In the genomic region with DNA sequence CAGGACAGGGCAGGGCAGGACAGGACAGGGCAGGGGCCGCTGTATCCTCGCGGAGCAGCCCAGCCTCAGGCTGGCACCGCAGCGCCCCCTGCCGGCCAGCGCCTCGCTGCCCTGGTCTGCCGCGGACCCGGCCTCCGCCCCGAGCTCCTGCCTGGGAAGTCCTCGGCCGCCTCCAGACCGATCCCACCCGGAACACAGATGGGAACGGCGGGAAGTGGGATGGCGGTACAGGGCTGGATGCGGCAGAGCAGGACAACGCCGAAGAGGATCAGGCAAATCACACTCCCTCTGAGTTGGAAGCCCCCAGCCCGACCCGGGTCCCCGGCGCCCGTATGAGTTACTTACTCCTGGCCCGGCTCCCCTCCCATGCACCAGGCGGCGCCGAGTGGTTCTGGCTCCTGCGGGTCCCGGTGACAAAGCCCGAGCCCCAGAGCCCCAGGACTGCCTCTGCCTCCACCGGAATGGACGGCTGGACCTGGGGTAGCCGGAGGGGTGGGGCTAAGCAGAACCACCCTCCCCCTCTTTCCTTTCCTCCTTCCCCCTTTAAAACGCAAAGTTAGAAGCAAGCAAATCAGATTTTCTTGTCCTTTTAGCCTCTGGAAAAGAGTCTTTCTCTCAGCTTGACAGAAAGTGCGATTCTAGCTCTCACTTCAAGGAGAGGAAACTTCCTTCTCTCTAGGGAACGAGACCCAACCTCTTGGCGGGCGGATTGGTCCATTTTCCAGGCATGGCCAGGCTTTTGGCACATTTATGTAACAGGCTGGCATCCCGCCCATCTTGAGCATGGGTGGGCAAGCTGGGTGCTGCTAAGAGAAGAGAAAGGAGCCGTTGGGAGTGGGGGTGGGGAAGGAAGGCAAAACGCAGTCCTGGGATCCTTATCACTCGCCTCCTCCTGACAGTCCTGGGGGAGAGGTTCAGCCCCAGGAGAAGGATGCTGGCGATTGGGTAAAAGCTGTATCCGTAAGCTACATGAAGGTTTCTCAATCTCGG, we compare ENCODE assay signal across 1 cellular context.
TF ChIP-seq lines count a peak whose summit lies in the region.

A gene with protein sequence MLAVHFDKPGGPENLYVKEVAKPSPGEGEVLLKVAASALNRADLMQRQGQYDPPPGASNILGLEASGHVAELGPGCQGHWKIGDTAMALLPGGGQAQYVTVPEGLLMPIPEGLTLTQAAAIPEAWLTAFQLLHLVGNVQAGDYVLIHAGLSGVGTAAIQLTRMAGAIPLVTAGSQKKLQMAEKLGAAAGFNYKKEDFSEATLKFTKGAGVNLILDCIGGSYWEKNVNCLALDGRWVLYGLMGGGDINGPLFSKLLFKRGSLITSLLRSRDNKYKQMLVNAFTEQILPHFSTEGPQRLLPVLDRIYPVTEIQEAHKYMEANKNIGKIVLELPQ (minus strand): TSS at position 449 of the 990 bp plus-strand sequence. CDS start 508 bp downstream, outside the sequence.

TF ChIP-seq in K562, 482 proteins besides CTCF, POLR2A, EP300 and RAD21 (continued from another document and continues in another):
- peak; percentile 5 to 46 (median 39) for TF ChIP-seq YY1 (IDR thresholded peaks at IDR 0.05; ENCODE audit: borderline replicate concordance in 1 of 3, control insufficient read depth in 1 of 3, extremely low read depth in 1 of 3, insufficient read depth in 3 of 3, insufficient read length in 1 of 3, insufficient replicate concordance in 2 of 3, low read depth in 1 of 3, low read length in 2 of 3)
- peak; percentile 38; the same call in 1 of the 2 replicates for TF ChIP-seq RNF2 (IDR thresholded peaks at IDR 0.05)
- TF ChIP-seq CCNT2 (IDR thresholded peaks at IDR 0.05; ENCODE audit: borderline replicate concordance, extremely low read depth, insufficient read length, low read depth, low read length) = peak; percentile 57
- TF ChIP-seq DPF2 (IDR thresholded peaks at IDR 0.05) = peak; percentile 38; the same call in 1 of the 2 replicates
- TF ChIP-seq CBX2 (IDR thresholded peaks at IDR 0.05; ENCODE audit: insufficient read depth, low read length, poor library complexity, severe bottlenecking) = no peak
- TF ChIP-seq PHF21A (IDR thresholded peaks at IDR 0.05; ENCODE audit: borderline replicate concordance, low read depth) = peak; percentile 44; the same call in 1 of the 2 replicates
- TF ChIP-seq HNRNPL (IDR thresholded peaks at IDR 0.05; ENCODE audit: low read depth, low read length) = peak; percentile 97
- TF ChIP-seq RBM22 (IDR thresholded peaks at IDR 0.05; ENCODE audit: low read depth, low read length, poor library complexity, severe bottlenecking) = peak; percentile 52
- no peak for TF ChIP-seq IFI16 (CRISPR knock-in tag; IDR thresholded peaks at IDR 0.05)
- peak; percentile 63 for TF ChIP-seq FIP1L1 (IDR thresholded peaks at IDR 0.05; ENCODE audit: low read depth, low read length, poor library complexity, severe bottlenecking)
- TF ChIP-seq KDM5B (IDR thresholded peaks at IDR 0.05; ENCODE audit: insufficient replicate concordance, low read depth, low read length) = peak; percentile 28
- peak in 1 of 2 experiments; percentile 56; a peak in 1 of 4 replicates for TF ChIP-seq FOXK2 (conservative IDR thresholded peaks at IDR 0.05 in 1 of 2, IDR thresholded peaks at IDR 0.05 in 1 of 2; ENCODE audit: low read depth in 2 of 2)
- TF ChIP-seq MYC (IDR thresholded peaks at IDR 0.05; ENCODE audit: low read depth, low read length) = peak; percentile 66
- TF ChIP-seq MYC (CRISPR knock-in tag; IDR thresholded peaks at IDR 0.05; ENCODE audit: borderline replicate concordance, low read depth) = no peak; the same call in 1 of the 2 replicates
- TF ChIP-seq TAF9B (IDR thresholded peaks at IDR 0.05; ENCODE audit: partially characterized antibody) = peak; percentile 68
- peak; percentile 65 for TF ChIP-seq L3MBTL2 (IDR thresholded peaks at IDR 0.05)
- no peak for TF ChIP-seq ZNF717 (CRISPR knock-in tag; IDR thresholded peaks at IDR 0.05)
- TF ChIP-seq GTF2E2 (tag; IDR thresholded peaks at IDR 0.05) = 0 out of 2 replicates have a peak, but pooled peaks have one; percentile 50
- no peak for TF ChIP-seq ZNF347 (CRISPR knock-in tag; IDR thresholded peaks at IDR 0.05; ENCODE audit: low read depth)
- peak; percentile 90 for TF ChIP-seq C11orf30 (IDR thresholded peaks at IDR 0.05; ENCODE audit: low read depth)
- TF ChIP-seq HNRNPLL (IDR thresholded peaks at IDR 0.05; ENCODE audit: low read depth, low read length, poor library complexity, severe bottlenecking) = peak; percentile 30
- TF ChIP-seq ZC3H4 (CRISPR knock-in tag; IDR thresholded peaks at IDR 0.05; ENCODE audit: borderline replicate concordance) = peak; percentile 71; the same call in 1 of the 2 replicates
- TF ChIP-seq TARDBP (IDR thresholded peaks at IDR 0.05) = peak; percentile 80; the same call in 1 of the 2 replicates
- TF ChIP-seq TCF3 (CRISPR knock-in tag; IDR thresholded peaks at IDR 0.05) = no peak
- TF ChIP-seq FOSL1 (tag; conservative IDR thresholded peaks at IDR 0.05) = peak; percentile 61
- TF ChIP-seq RBM34 (IDR thresholded peaks at IDR 0.05; ENCODE audit: borderline replicate concordance, insufficient read depth, low read length) = no peak
- no peak for TF ChIP-seq NUFIP1 (IDR thresholded peaks at IDR 0.05; ENCODE audit: partially characterized antibody)
- 0 out of 2 replicates have a peak, but pooled peaks have one; percentile 48 for TF ChIP-seq JUN (IDR thresholded peaks at IDR 0.05; ENCODE audit: borderline replicate concordance, low read depth, low read length)
- 0 out of 2 replicates have a peak, but pooled peaks have one; percentile 26 for TF ChIP-seq JUN (CRISPR knock-in tag; IDR thresholded peaks at IDR 0.05; ENCODE audit: borderline replicate concordance)
- TF ChIP-seq RBBP5 (IDR thresholded peaks at IDR 0.05; ENCODE audit: borderline replicate concordance, insufficient read depth, low read length, poor library complexity, severe bottlenecking) = peak; percentile 45
- TF ChIP-seq SP2 (IDR thresholded peaks at IDR 0.05; ENCODE audit: extremely low read depth, low read depth, low read length, poor library complexity, severe bottlenecking) = peak; percentile 71
- TF ChIP-seq RB1 (IDR thresholded peaks at IDR 0.05; ENCODE audit: low read depth) = peak; percentile 84
- 0 out of 2 replicates have a peak, but pooled peaks have one; percentile 61 for TF ChIP-seq ARID2 (IDR thresholded peaks at IDR 0.05)
- TF ChIP-seq KAT2B (IDR thresholded peaks at IDR 0.05; ENCODE audit: low read depth, low read length) = peak; percentile 80
- peak; percentile 97 for TF ChIP-seq POLR2G (IDR thresholded peaks at IDR 0.05; ENCODE audit: low read depth, low read length)
- TF ChIP-seq, protein P1, sequence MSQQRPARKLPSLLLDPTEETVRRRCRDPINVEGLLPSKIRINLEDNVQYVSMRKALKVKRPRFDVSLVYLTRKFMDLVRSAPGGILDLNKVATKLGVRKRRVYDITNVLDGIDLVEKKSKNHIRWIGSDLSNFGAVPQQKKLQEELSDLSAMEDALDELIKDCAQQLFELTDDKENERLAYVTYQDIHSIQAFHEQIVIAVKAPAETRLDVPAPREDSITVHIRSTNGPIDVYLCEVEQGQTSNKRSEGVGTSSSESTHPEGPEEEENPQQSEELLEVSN (IDR thresholded peaks at IDR 0.05; ENCODE audit: borderline replicate concordance in 1 of 2, extremely low read depth in 1 of 2, insufficient read depth in 1 of 2, insufficient read length in 1 of 2, low read depth in 1 of 2, low read length in 1 of 2, poor library complexity in 1 of 2, severe bottlenecking in 1 of 2) = peak in 1 of 2 experiments; percentile 11
- TF ChIP-seq, protein P2, sequence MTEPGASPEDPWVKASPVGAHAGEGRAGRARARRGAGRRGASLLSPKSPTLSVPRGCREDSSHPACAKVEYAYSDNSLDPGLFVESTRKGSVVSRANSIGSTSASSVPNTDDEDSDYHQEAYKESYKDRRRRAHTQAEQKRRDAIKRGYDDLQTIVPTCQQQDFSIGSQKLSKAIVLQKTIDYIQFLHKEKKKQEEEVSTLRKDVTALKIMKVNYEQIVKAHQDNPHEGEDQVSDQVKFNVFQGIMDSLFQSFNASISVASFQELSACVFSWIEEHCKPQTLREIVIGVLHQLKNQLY (CRISPR knock-in tag; conservative IDR thresholded peaks at IDR 0.05) = 0 out of 4 replicates have a peak, but pooled peaks of 1 of the 2 experiments have one; percentile 41
- TF ChIP-seq PHF20 (IDR thresholded peaks at IDR 0.05; ENCODE audit: partially characterized antibody) = peak; percentile 61
- TF ChIP-seq POLR2B (IDR thresholded peaks at IDR 0.05; ENCODE audit: low read depth, partially characterized antibody) = peak; percentile 56
- TF ChIP-seq LEF1 (IDR thresholded peaks at IDR 0.05) = 0 out of 2 replicates have a peak, but pooled peaks have one; percentile 16
- no peak for TF ChIP-seq HDAC6 (IDR thresholded peaks at IDR 0.05; ENCODE audit: low read depth, low read length)
- peak; percentile 9 to 81; a peak in 3 of 4 replicates for TF ChIP-seq RCOR1 (IDR thresholded peaks at IDR 0.05; ENCODE audit: borderline replicate concordance in 1 of 2, low read depth in 2 of 2, low read length in 2 of 2)
- TF ChIP-seq, protein P3, sequence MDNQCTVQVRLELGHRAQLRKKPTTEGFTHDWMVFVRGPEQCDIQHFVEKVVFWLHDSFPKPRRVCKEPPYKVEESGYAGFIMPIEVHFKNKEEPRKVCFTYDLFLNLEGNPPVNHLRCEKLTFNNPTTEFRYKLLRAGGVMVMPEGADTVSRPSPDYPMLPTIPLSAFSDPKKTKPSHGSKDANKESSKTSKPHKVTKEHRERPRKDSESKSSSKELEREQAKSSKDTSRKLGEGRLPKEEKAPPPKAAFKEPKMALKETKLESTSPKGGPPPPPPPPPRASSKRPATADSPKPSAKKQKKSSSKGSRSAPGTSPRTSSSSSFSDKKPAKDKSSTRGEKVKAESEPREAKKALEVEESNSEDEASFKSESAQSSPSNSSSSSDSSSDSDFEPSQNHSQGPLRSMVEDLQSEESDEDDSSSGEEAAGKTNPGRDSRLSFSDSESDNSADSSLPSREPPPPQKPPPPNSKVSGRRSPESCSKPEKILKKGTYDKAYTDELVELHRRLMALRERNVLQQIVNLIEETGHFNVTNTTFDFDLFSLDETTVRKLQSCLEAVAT (IDR thresholded peaks at IDR 0.05) = peak in 1 of 2 experiments; percentile 28; a peak in 1 of 4 replicates
- peak; percentile 78 for TF ChIP-seq SIN3B (IDR thresholded peaks at IDR 0.05; ENCODE audit: low read depth)
- TF ChIP-seq, protein P4, sequence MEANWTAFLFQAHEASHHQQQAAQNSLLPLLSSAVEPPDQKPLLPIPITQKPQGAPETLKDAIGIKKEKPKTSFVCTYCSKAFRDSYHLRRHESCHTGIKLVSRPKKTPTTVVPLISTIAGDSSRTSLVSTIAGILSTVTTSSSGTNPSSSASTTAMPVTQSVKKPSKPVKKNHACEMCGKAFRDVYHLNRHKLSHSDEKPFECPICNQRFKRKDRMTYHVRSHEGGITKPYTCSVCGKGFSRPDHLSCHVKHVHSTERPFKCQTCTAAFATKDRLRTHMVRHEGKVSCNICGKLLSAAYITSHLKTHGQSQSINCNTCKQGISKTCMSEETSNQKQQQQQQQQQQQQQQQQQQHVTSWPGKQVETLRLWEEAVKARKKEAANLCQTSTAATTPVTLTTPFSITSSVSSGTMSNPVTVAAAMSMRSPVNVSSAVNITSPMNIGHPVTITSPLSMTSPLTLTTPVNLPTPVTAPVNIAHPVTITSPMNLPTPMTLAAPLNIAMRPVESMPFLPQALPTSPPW (CRISPR knock-in tag; IDR thresholded peaks at IDR 0.05) = peak; percentile 63
- no peak for TF ChIP-seq ZNF644 (tag; IDR thresholded peaks at IDR 0.05; ENCODE audit: low read depth)
- TF ChIP-seq ESRRB (CRISPR knock-in tag; IDR thresholded peaks at IDR 0.05; ENCODE audit: borderline replicate concordance) = no peak
- 0 out of 2 replicates have a peak, but pooled peaks have one; percentile 42 for TF ChIP-seq TAF7 (tag; IDR thresholded peaks at IDR 0.05)
- TF ChIP-seq HCFC1 (IDR thresholded peaks at IDR 0.05; ENCODE audit: low read depth, low read length) = peak; percentile 67; the same call in 1 of the 2 replicates
